In genomic region chr5:170070556-170071412, GRCh38 we compare ENCODE assay signal across 9 cellular contexts. TPM values are rescaled to one million over a fixed set of nuclear protein-coding genes. Genes with fewer than 3 reads are reported as not detected.
DNase-seq lines count a peak whose midpoint lies in the region; ATAC-seq, FAIRE-seq and TF ChIP-seq lines count a peak whose summit lies in the region.
"Had no signal": no experiment of that assay in that cellular context is flagged by ENCODE, and none has a peak within 500 bp of the region (broad histone marks: within the 10 kb centered on the region; RNA-seq: fewer than 3 reads in every experiment).

No MANE protein-coding gene starts in this region.

- H3K27me3 ChIP-seq in iPS DF 6.9 (ENCODE audit: control insufficient read depth, insufficient read depth, low read length), result no peaks in the 10 kb centered on the region

- no peak overlapping the region for H3K4me3 Mint-ChIP-seq in activated naive CD8-positive, alpha-beta T cell treated with anti-CD3 and anti-CD28 coated beads for 36 hours
- H3K4me3 Mint-ChIP-seq in stimulated activated naive B cell treated with anti-CD40 and anti-IgM and Interleukin-4, amounts not matched to agents 10 μg/mL and 1 μg/mL and 100 μg/mL, for 72 hours, result no peak overlapping the region
- H3K4me3 Mint-ChIP-seq: dendritic cell treated with granulocyte-macrophage colony-stimulating factor and Interleukin-4, amounts not matched to agents 40 ng/mL and 50 ng/mL, for 4 days had no signal

- no peaks in the 10 kb centered on the region for H3K9me3 ChIP-seq in iPS DF 6.9 (ENCODE audit: control insufficient read depth, insufficient read depth, low read length)

- DNase-seq in AG09319 (ENCODE audit: extremely low read depth, low read depth) (peak; percentile 1), H54 (ENCODE audit: insufficient read length, low spot score) (peak; percentile 34), iPS DF 6.9 (ENCODE audit: low read depth, low spot score) (peak; percentile 47)
- DNase-seq in activated naive CD8-positive, alpha-beta T cell treated with anti-CD3 and anti-CD28 coated beads for 36 hours, result peak; percentile 9
- DNase-seq in stimulated activated naive B cell treated with anti-CD40 and anti-IgM and Interleukin-4, amounts not matched to agents 10 μg/mL and 1 μg/mL and 100 μg/mL, for 72 hours, result no peak

- no peak for FAIRE-seq in H54 (lab: Jason Lieb, UNC)

- no peak for TF ChIP-seq POLR2A in H54 (IDR thresholded peaks at IDR 0.05; ENCODE audit: low read depth, low read length)

- no peak overlapping the region for H3K4me3 ChIP-seq in iPS DF 6.9 (ENCODE audit: low read length)

- no peak overlapping the region for H3K27ac ChIP-seq in iPS DF 6.9 (ENCODE audit: low read length)

- H3K9me3 Mint-ChIP-seq in activated naive CD8-positive, alpha-beta T cell treated with anti-CD3 and anti-CD28 coated beads for 36 hours, result no peaks in the 10 kb centered on the region
- peaks cover 3 to 6% of the 10 kb centered on the region in 2 donors for H3K9me3 Mint-ChIP-seq in stimulated activated naive B cell treated with anti-CD40 and anti-IgM and Interleukin-4, amounts not matched to agents 10 μg/mL and 1 μg/mL and 100 μg/mL, for 72 hours
- H3K9me3 Mint-ChIP-seq: dendritic cell treated with granulocyte-macrophage colony-stimulating factor and Interleukin-4, amounts not matched to agents 40 ng/mL and 50 ng/mL, for 4 days had no signal

- no peaks in the 10 kb centered on the region for H3K36me3 ChIP-seq in iPS DF 6.9 (ENCODE audit: control insufficient read depth, insufficient read depth, low read length)

- H3K4me1 Mint-ChIP-seq in activated naive CD8-positive, alpha-beta T cell treated with anti-CD3 and anti-CD28 coated beads for 36 hours, result no peaks in the 10 kb centered on the region
- H3K4me1 Mint-ChIP-seq in stimulated activated naive B cell treated with anti-CD40 and anti-IgM and Interleukin-4, amounts not matched to agents 10 μg/mL and 1 μg/mL and 100 μg/mL, for 72 hours, result no peaks in the 10 kb centered on the region

- no peaks in the 10 kb centered on the region for H3K27me3 Mint-ChIP-seq in activated naive CD8-positive, alpha-beta T cell treated with anti-CD3 and anti-CD28 coated beads for 36 hours
- H3K27me3 Mint-ChIP-seq in stimulated activated naive B cell treated with anti-CD40 and anti-IgM and Interleukin-4, amounts not matched to agents 10 μg/mL and 1 μg/mL and 100 μg/mL, for 72 hours, result no peaks in the 10 kb centered on the region
- H3K27me3 Mint-ChIP-seq: dendritic cell treated with granulocyte-macrophage colony-stimulating factor and Interleukin-4, amounts not matched to agents 40 ng/mL and 50 ng/mL, for 4 days had no signal

- H3K27ac Mint-ChIP-seq in activated naive CD8-positive, alpha-beta T cell treated with anti-CD3 and anti-CD28 coated beads for 36 hours, result no peak overlapping the region
- peak overlapping the region; percentile 26 for H3K27ac Mint-ChIP-seq in stimulated activated naive B cell treated with anti-CD40 and anti-IgM and Interleukin-4, amounts not matched to agents 10 μg/mL and 1 μg/mL and 100 μg/mL, for 72 hours
- H3K27ac Mint-ChIP-seq: dendritic cell treated with granulocyte-macrophage colony-stimulating factor and Interleukin-4, amounts not matched to agents 40 ng/mL and 50 ng/mL, for 4 days had no signal

- H3K4me1 ChIP-seq in iPS DF 6.9 (ENCODE audit: control insufficient read depth, insufficient read depth, low read length), result no peaks in the 10 kb centered on the region

- H3K36me3 Mint-ChIP-seq in activated naive CD8-positive, alpha-beta T cell treated with anti-CD3 and anti-CD28 coated beads for 36 hours, result peaks cover 58% of the 10 kb centered on the region
- peaks cover 73 to 77% of the 10 kb centered on the region in 2 donors for H3K36me3 Mint-ChIP-seq in stimulated activated naive B cell treated with anti-CD40 and anti-IgM and Interleukin-4, amounts not matched to agents 10 μg/mL and 1 μg/mL and 100 μg/mL, for 72 hours

- TF ChIP-seq CTCF in AG09319 (IDR thresholded peaks at IDR 0.05; ENCODE audit: low read depth, low read length), result peak; percentile 67

- no peak for ATAC-seq in stimulated activated naive B cell treated with anti-CD40 and anti-IgM and Interleukin-4, amounts not matched to agents 10 μg/mL and 1 μg/mL and 100 μg/mL, for 72 hours (replicated peaks)
- ATAC-seq in GM21390 (IDR thresholded peaks at IDR 0.05; ENCODE audit: unreplicated experiment), result no peak
- ATAC-seq in GM21576 (IDR thresholded peaks at IDR 0.05; ENCODE audit: unreplicated experiment), result no peak
- no peak for ATAC-seq in HG02678 (IDR thresholded peaks at IDR 0.05; ENCODE audit: unreplicated experiment)

- WGBS in iPS DF 6.9 (ENCODE audit: insufficient coverage, insufficient read length), result no CpG with 5 or more reads among the region's 14 CpGs

RNA-seq across cellular contexts. Expression of gene FOXI1, which starts 34.9 kb away (rescaled TPM):
- not detected for total RNA-seq in activated naive CD8-positive, alpha-beta T cell treated with anti-CD3 and anti-CD28 coated beads for 36 hours
